Comparison of ENCODE assay signal across 16 cellular contexts in the genomic region with DNA sequence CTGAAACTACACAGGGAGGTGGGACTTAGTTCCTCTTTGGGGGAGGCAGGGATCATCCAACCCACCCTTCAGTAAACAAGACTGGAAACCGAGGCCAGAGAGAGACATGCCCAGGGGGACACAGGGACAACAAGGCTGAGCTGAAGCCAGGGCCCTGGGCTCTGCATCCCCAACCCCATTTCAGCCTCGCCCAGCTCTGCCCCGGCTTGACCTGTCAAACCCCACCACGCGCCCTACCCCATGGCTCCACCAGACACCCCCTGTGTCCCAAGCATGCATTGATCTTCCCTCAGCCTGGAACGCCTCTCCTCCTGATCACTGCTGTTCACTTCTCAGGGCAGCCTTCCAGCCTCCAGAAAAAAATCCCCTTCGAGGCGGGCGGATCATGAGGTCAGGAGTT. TPM values are rescaled to one million over a fixed set of nuclear protein-coding genes. Genes with fewer than 3 reads are reported as not detected.
A peak's percentile ranks its signal among the peaks of the same experiment; 100 is the strongest.
DNase-seq lines count a peak whose midpoint lies in the region; ATAC-seq and TF ChIP-seq lines count a peak whose summit lies in the region.
"Had no signal": no experiment of that assay in that cellular context is flagged by ENCODE, and none has a peak within 500 bp of the region (broad histone marks: within the 10 kb centered on the region; RNA-seq: fewer than 3 reads in every experiment).

No MANE protein-coding gene starts in this region.

- peaks cover 44% of the 10 kb centered on the region for H3K27me3 Mint-ChIP-seq in activated CD4-positive, alpha-beta memory T cell treated with anti-CD3 and anti-CD28 coated beads for 36 hours
- H3K27me3 Mint-ChIP-seq in activated CD4-positive, alpha-beta memory T cell treated with anti-CD3 and anti-CD28 coated beads, Interleukin-2, amount 10 ng/mL, durations not matched to agents 7 days and 5 days: peaks cover 47% of the 10 kb centered on the region
- peaks cover 36% of the 10 kb centered on the region for H3K27me3 Mint-ChIP-seq in IgD-negative memory B cell
- H3K27me3 Mint-ChIP-seq in endothelial cell (ENCODE audit: unreplicated experiment): peaks cover 21% of the 10 kb centered on the region

- no peak for DNase-seq in activated CD4-positive, alpha-beta memory T cell treated with anti-CD3 and anti-CD28 coated beads for 36 hours
- DNase-seq in activated CD4-positive, alpha-beta memory T cell treated with anti-CD3 and anti-CD28 coated beads, Interleukin-2, amount 10 ng/mL, durations not matched to agents 7 days and 5 days: no peak
- DNase-seq in endothelial cell (ENCODE audit: low spot score) (no peak), HuH-7.5 (ENCODE audit: low spot score) (no peak), vagina (ENCODE audit: extremely low spot score in 2 of 2) (no peak)
- DNase-seq: GF-D8, GM23248, MG63, NCI-H1694, PC-9 had no signal

- TF ChIP-seq POLR2A in vagina (IDR thresholded peaks at IDR 0.05): no peak

- ATAC-seq in HG02571 (IDR thresholded peaks at IDR 0.05; ENCODE audit: unreplicated experiment): no peak
- ATAC-seq: HCT116, HepG2 had no signal

- intact Hi-C loops in activated CD4-positive, alpha-beta memory T cell treated with anti-CD3 and anti-CD28 coated beads for 36 hours (cut with micrococcal nuclease): loop anchor here (5.0 kb wide), 1 partner anchor 64 kb away; the partner anchor contains the start of gene ADAMTSL5
- intact Hi-C loops in vagina (cut with DNase I): loop anchor here (10.0 kb wide), 1 partner anchor 173 kb away; the partner anchor contains the start of gene FAM174C

- peaks cover 42% of the 10 kb centered on the region for H3K27me3 ChIP-seq in vagina
- H3K27me3 ChIP-seq: MG63 had no signal

- peak overlapping the region; percentile 9 for H3K27ac Mint-ChIP-seq in activated CD4-positive, alpha-beta memory T cell treated with anti-CD3 and anti-CD28 coated beads for 36 hours
- H3K27ac Mint-ChIP-seq in activated CD4-positive, alpha-beta memory T cell treated with anti-CD3 and anti-CD28 coated beads, Interleukin-2, amount 10 ng/mL, durations not matched to agents 7 days and 5 days: no peak overlapping the region
- H3K27ac Mint-ChIP-seq in IgD-negative memory B cell: peak overlapping the region; percentile 63 to 90 (median 73)
- H3K27ac Mint-ChIP-seq in endothelial cell (ENCODE audit: unreplicated experiment): no peak overlapping the region

- peaks cover 0 to under 1% of the 10 kb centered on the region in 2 donors for H3K36me3 ChIP-seq in vagina
- H3K36me3 ChIP-seq: MG63 had no signal

- H3K4me3 Mint-ChIP-seq in activated CD4-positive, alpha-beta memory T cell treated with anti-CD3 and anti-CD28 coated beads for 36 hours: no peak overlapping the region
- no peak overlapping the region for H3K4me3 Mint-ChIP-seq in activated CD4-positive, alpha-beta memory T cell treated with anti-CD3 and anti-CD28 coated beads, Interleukin-2, amount 10 ng/mL, durations not matched to agents 7 days and 5 days
- H3K4me3 Mint-ChIP-seq in IgD-negative memory B cell: peak overlapping the region in 2 of 4 donors; percentile 4 to 35
- peak overlapping the region; percentile 63 for H3K4me3 Mint-ChIP-seq in endothelial cell (ENCODE audit: unreplicated experiment)

- CTCF ChIA-PET in activated CD4-positive, alpha-beta memory T cell treated with anti-CD3 and anti-CD28 coated beads for 36 hours (lab: Charles Lee): interaction anchor here (1.3 kb wide), 1 partner anchor 18 kb away, joined by 5 read pairs; no protein-coding TSS in a partner anchor
- CTCF ChIA-PET in activated CD4-positive, alpha-beta memory T cell treated with anti-CD3 and anti-CD28 coated beads, Interleukin-2, amount 10 ng/mL, durations not matched to agents 7 days and 5 days (lab: Charles Lee): no interaction called here

- no peaks in the 10 kb centered on the region for H3K9me3 Mint-ChIP-seq in activated CD4-positive, alpha-beta memory T cell treated with anti-CD3 and anti-CD28 coated beads for 36 hours
- no peaks in the 10 kb centered on the region for H3K9me3 Mint-ChIP-seq in activated CD4-positive, alpha-beta memory T cell treated with anti-CD3 and anti-CD28 coated beads, Interleukin-2, amount 10 ng/mL, durations not matched to agents 7 days and 5 days
- H3K9me3 Mint-ChIP-seq in IgD-negative memory B cell: no peaks in the 10 kb centered on the region
- no peaks in the 10 kb centered on the region for H3K9me3 Mint-ChIP-seq in endothelial cell (ENCODE audit: unreplicated experiment)

- H3K36me3 Mint-ChIP-seq in activated CD4-positive, alpha-beta memory T cell treated with anti-CD3 and anti-CD28 coated beads for 36 hours: no peaks in the 10 kb centered on the region
- peaks cover under 1% of the 10 kb centered on the region for H3K36me3 Mint-ChIP-seq in activated CD4-positive, alpha-beta memory T cell treated with anti-CD3 and anti-CD28 coated beads, Interleukin-2, amount 10 ng/mL, durations not matched to agents 7 days and 5 days (ENCODE audit: low read depth)
- no peaks in the 10 kb centered on the region for H3K36me3 Mint-ChIP-seq in IgD-negative memory B cell
- H3K36me3 Mint-ChIP-seq in endothelial cell (ENCODE audit: low read depth, unreplicated experiment): peaks cover 5% of the 10 kb centered on the region

- H3K27ac ChIP-seq in temporal lobe (ENCODE audit: low read depth, low read length) (peak overlapping the region; percentile 9), vagina (no peak overlapping the region)
- H3K27ac ChIP-seq: BLaER1 treated with 17β-estradiol and CSF1 and Interleukin-3, amounts not matched to agents 10 nM and 100 nM; GM23248; PC-9 had no signal

- no peak overlapping the region for H3K4me3 ChIP-seq in vagina
- H3K4me3 ChIP-seq: BLaER1 treated with 17β-estradiol and CSF1 and Interleukin-3, amounts not matched to agents 10 nM and 100 nM; GM23248; MG63; PC-9 had no signal

- H3K4me1 Mint-ChIP-seq in activated CD4-positive, alpha-beta memory T cell treated with anti-CD3 and anti-CD28 coated beads for 36 hours (ENCODE audit: low read depth): peaks cover 15% of the 10 kb centered on the region
- peaks cover 26% of the 10 kb centered on the region for H3K4me1 Mint-ChIP-seq in activated CD4-positive, alpha-beta memory T cell treated with anti-CD3 and anti-CD28 coated beads, Interleukin-2, amount 10 ng/mL, durations not matched to agents 7 days and 5 days
- H3K4me1 Mint-ChIP-seq in IgD-negative memory B cell (peaks cover 0 to 13% (median 8%) of the 10 kb centered on the region in 3 donors), endothelial cell (ENCODE audit: unreplicated experiment) (peaks cover 7% of the 10 kb centered on the region)

- no peaks in the 10 kb centered on the region for H3K9me3 ChIP-seq in vagina
- H3K9me3 ChIP-seq: MG63 had no signal

- POLR2A ChIA-PET in activated CD4-positive, alpha-beta memory T cell treated with anti-CD3 and anti-CD28 coated beads for 36 hours (lab: Charles Lee): no interaction called here
- POLR2A ChIA-PET in activated CD4-positive, alpha-beta memory T cell treated with anti-CD3 and anti-CD28 coated beads, Interleukin-2, amount 10 ng/mL, durations not matched to agents 7 days and 5 days (lab: Charles Lee): no interaction called here

- TF ChIP-seq CTCF in endothelial cell (IDR thresholded peaks at IDR 0.05; ENCODE audit: unreplicated experiment) (no peak), vagina (IDR thresholded peaks at IDR 0.05) (no peak)

- H3K4me1 ChIP-seq in vagina: peaks cover 30% of the 10 kb centered on the region

RNA-seq across cellular contexts. Expression of gene APC2, which starts 2.0 kb away (rescaled TPM):
- under 1 TPM; 0.07 to 0.15 TPM for total RNA-seq in activated CD4-positive, alpha-beta memory T cell treated with anti-CD3 and anti-CD28 coated beads for 36 hours
- total RNA-seq in activated CD4-positive, alpha-beta memory T cell treated with anti-CD3 and anti-CD28 coated beads, Interleukin-2, amount 10 ng/mL, durations not matched to agents 7 days and 5 days: under 1 TPM in 1 of 2 experiments, not detected in 1; 0.03 TPM
- 0.16 TPM for polyA plus RNA-seq in IgD-negative memory B cell
- total RNA-seq in endothelial cell (ENCODE audit: unreplicated experiment) (1.9 TPM), temporal lobe (193 TPM), vagina (1.2 TPM)

RNA-seq across cellular contexts. Expression of gene RPS15, which starts 9.7 kb away (rescaled TPM):
- total RNA-seq in activated CD4-positive, alpha-beta memory T cell treated with anti-CD3 and anti-CD28 coated beads for 36 hours: 1,000 to 10,000 TPM; 1,642 to 1,717 TPM
- 1,000 to 10,000 TPM; 1,378 to 1,409 TPM for total RNA-seq in activated CD4-positive, alpha-beta memory T cell treated with anti-CD3 and anti-CD28 coated beads, Interleukin-2, amount 10 ng/mL, durations not matched to agents 7 days and 5 days
- 3,226 TPM for polyA plus RNA-seq in IgD-negative memory B cell
- total RNA-seq in endothelial cell (ENCODE audit: unreplicated experiment) (1,175 TPM), temporal lobe (418 TPM), vagina (3,906 TPM)

RNA-seq across cellular contexts. Expression of gene C19orf25, which starts 31.1 kb away (rescaled TPM):
- 10 to 100 TPM; 24.4 to 26.9 TPM for total RNA-seq in activated CD4-positive, alpha-beta memory T cell treated with anti-CD3 and anti-CD28 coated beads for 36 hours
- 10 to 100 TPM; 38.4 to 38.5 TPM for total RNA-seq in activated CD4-positive, alpha-beta memory T cell treated with anti-CD3 and anti-CD28 coated beads, Interleukin-2, amount 10 ng/mL, durations not matched to agents 7 days and 5 days
- polyA plus RNA-seq in IgD-negative memory B cell: 51.1 TPM
- total RNA-seq in endothelial cell (ENCODE audit: unreplicated experiment) (29.7 TPM), temporal lobe (13.5 TPM), vagina (25.0 TPM)

RNA-seq across cellular contexts. Expression of gene DAZAP1, which starts 40.6 kb away (rescaled TPM):
- total RNA-seq in activated CD4-positive, alpha-beta memory T cell treated with anti-CD3 and anti-CD28 coated beads for 36 hours: 100 to 1,000 TPM; 226 to 242 TPM
- total RNA-seq in activated CD4-positive, alpha-beta memory T cell treated with anti-CD3 and anti-CD28 coated beads, Interleukin-2, amount 10 ng/mL, durations not matched to agents 7 days and 5 days: 100 to 1,000 TPM; 194 to 218 TPM
- 7.2 TPM for polyA plus RNA-seq in IgD-negative memory B cell
- total RNA-seq in endothelial cell (ENCODE audit: unreplicated experiment): 145 TPM
- total RNA-seq in temporal lobe: 25.8 TPM
- 29.7 TPM for total RNA-seq in vagina

RNA-seq across cellular contexts. Expression of gene PCSK4, which starts 42.2 kb away (rescaled TPM):
- total RNA-seq in activated CD4-positive, alpha-beta memory T cell treated with anti-CD3 and anti-CD28 coated beads for 36 hours: 1 to 10 TPM; 1.5 to 2.7 TPM
- total RNA-seq in activated CD4-positive, alpha-beta memory T cell treated with anti-CD3 and anti-CD28 coated beads, Interleukin-2, amount 10 ng/mL, durations not matched to agents 7 days and 5 days: 1 to 10 TPM; 2.5 to 3.6 TPM
- not detected for polyA plus RNA-seq in IgD-negative memory B cell
- total RNA-seq in endothelial cell (ENCODE audit: unreplicated experiment) (8.4 TPM), temporal lobe (2.2 TPM), vagina (5.4 TPM)

Comparison
In these comparisons a context has a peak if more than half of its experiments do, and no peak if none do; other contexts are left out.
1. H3K27ac Mint-ChIP-seq: peak in activated CD4-positive, alpha-beta memory T cell treated with anti-CD3 and anti-CD28 coated beads for 36 hours (single experiment) and IgD-negative memory B cell (3 of 3); none in activated CD4-positive, alpha-beta memory T cell treated with anti-CD3 and anti-CD28 coated beads, Interleukin-2, amount 10 ng/mL, durations not matched to agents 7 days and 5 days (single experiment) and endothelial cell (single experiment).
2. RNA of gene APC2, which starts 2.0 kb away (total RNA-seq): 193 TPM in temporal lobe (single experiment); 1.9 TPM in endothelial cell (single experiment), 1.2 TPM in vagina (single experiment), 0.07 to 0.15 TPM in activated CD4-positive, alpha-beta memory T cell treated with anti-CD3 and anti-CD28 coated beads for 36 hours and 0.03 TPM in activated CD4-positive, alpha-beta memory T cell treated with anti-CD3 and anti-CD28 coated beads, Interleukin-2, amount 10 ng/mL, durations not matched to agents 7 days and 5 days; every median in the first group is over 10 times any median in the second.